In genomic region chr13:74288361-74288911, GRCh38 we compare ENCODE assay signal across 8 cellular contexts.
A peak's percentile ranks its signal among the peaks of the same experiment; 100 is the strongest.
DNase-seq lines count a peak whose midpoint lies in the region; ATAC-seq and TF ChIP-seq lines count a peak whose summit lies in the region.

No MANE protein-coding gene starts in this region.

- intact Hi-C loops in heart left ventricle (cut with DNase I) (loop anchor here (2.0 to 10.0 kb wide), 18 partner anchors 146 to 929 kb away; partner anchors contain the start of gene KLF12 (in 3 of the 10)), psoas muscle (cut with DNase I) (loop anchor here (5.0 to 10.0 kb wide), 5 partner anchors 94 to 524 kb away; no protein-coding TSS in a partner anchor)

- WGBS in heart left ventricle, 4 donors: 33 to 51% (median 37%) methylated on average over 10 of the region's 10 CpGs
- 23 to 30% (median 26%) methylated on average over 10 of the region's 10 CpGs for WGBS in psoas muscle, 3 donors

- H3K27me3 ChIP-seq in DOHH2 (ENCODE audit: control insufficient read depth, low read length) (no peaks in the 10 kb centered on the region), heart left ventricle (no peaks in the 10 kb centered on the region), psoas muscle (ENCODE audit: insufficient read depth in 3 of 3, low read length in 2 of 3) (no peaks in the 10 kb centered on the region)

- ATAC-seq in heart left ventricle (peak; percentile 36 to 59 (median 46)), psoas muscle (peak; percentile 49 to 66 (median 61)), GM21423 (IDR thresholded peaks at IDR 0.05; ENCODE audit: unreplicated experiment) (no peak)
- no peak for ATAC-seq in activated CD4-positive, CD25-positive, alpha-beta regulatory T cell treated with anti-CD3 and anti-CD28 coated beads, Interleukin-2, amount 50 U/mL, for 24 hours

- no peaks in the 10 kb centered on the region for H3K9me2 ChIP-seq in DOHH2 (replicated peaks; ENCODE audit: control insufficient read depth, low read length)

- peak overlapping the region; percentile 75 for H3K4me3 ChIP-seq in DOHH2 (ENCODE audit: low read length)
- peak overlapping the region in 10 of 12 donors; percentile 16 to 46 (median 36) for H3K4me3 ChIP-seq in heart left ventricle
- peak overlapping the region; percentile 40 for H3K4me3 ChIP-seq in psoas muscle

- TF ChIP-seq CTCF in DOHH2 (IDR thresholded peaks at IDR 0.05; ENCODE audit: low read depth, low read length, poor library complexity, severe bottlenecking): no peak
- no peak for TF ChIP-seq CTCF in heart left ventricle (IDR thresholded peaks at IDR 0.05)
- TF ChIP-seq CTCF in psoas muscle (IDR thresholded peaks at IDR 0.05): no peak

- no peak for TF ChIP-seq POLR2A in heart left ventricle (IDR thresholded peaks at IDR 0.05)

- H3K4me1 ChIP-seq in DOHH2 (ENCODE audit: control insufficient read depth, low read length) (peaks cover 58% of the 10 kb centered on the region), heart left ventricle (peaks cover 0 to 41% (median 25%) of the 10 kb centered on the region in 12 donors), psoas muscle (peaks cover 13% of the 10 kb centered on the region)

- peak overlapping the region; percentile 91 for H3K4me2 ChIP-seq in DOHH2 (ENCODE audit: low read length)

- H3K27ac ChIP-seq in DOHH2 (ENCODE audit: low read depth, low read length) (peak overlapping the region; percentile 53), heart left ventricle (peak overlapping the region in 7 of 12 donors; percentile 10 to 63 (median 50)), psoas muscle (peak overlapping the region; percentile 33)

- H4K20me1 ChIP-seq in DOHH2 (ENCODE audit: control insufficient read depth, insufficient read depth, low read depth, low read length): no peaks in the 10 kb centered on the region

- H3K9me3 ChIP-seq in DOHH2 (ENCODE audit: control insufficient read depth, insufficient read depth, low read length) (no peaks in the 10 kb centered on the region), heart left ventricle (no peaks in the 10 kb centered on the region), psoas muscle (no peaks in the 10 kb centered on the region)

- H3K79me2 ChIP-seq in DOHH2 (ENCODE audit: control insufficient read depth, low read length): no peaks in the 10 kb centered on the region

- H3F3A ChIP-seq in DOHH2 (ENCODE audit: control insufficient read depth, insufficient read depth): peaks cover 12% of the 10 kb centered on the region

- peak; percentile 65 to 77 for DNase-seq in NCI-H526 (lab: John Stamatoyannopoulos, UW)
- DNase-seq in activated gamma-delta T cell treated with anti-CD3 and anti-CD28 coated beads, Interleukin-2, amount 50 U/mL, for 16 hours (ENCODE audit: low read depth): peak; percentile 1
- peak; percentile 46 to 68 (median 51) for DNase-seq in heart left ventricle
- peak in 1 of 2 donors; percentile 32 for DNase-seq in psoas muscle
- no peak for DNase-seq in A172 (ENCODE audit: low spot score)

- H3K36me3 ChIP-seq in DOHH2 (ENCODE audit: control insufficient read depth, low read length) (no peaks in the 10 kb centered on the region), heart left ventricle (no peaks in the 10 kb centered on the region), psoas muscle (ENCODE audit: insufficient read depth in 1 of 2, low read depth in 1 of 2) (no peaks in the 10 kb centered on the region)

Comparison
In these comparisons a context has a peak if more than half of its experiments do, and no peak if none do; other contexts are left out.
1. ATAC-seq: peak in heart left ventricle (4 of 4) and psoas muscle (4 of 4); none in activated CD4-positive, CD25-positive, alpha-beta regulatory T cell treated with anti-CD3 and anti-CD28 coated beads, Interleukin-2, amount 50 U/mL, for 24 hours (0 of 2) and GM21423 (single experiment).
2. Peak in every context shown above with its lines, with median percentiles within 50 percentile points of each other: H3K27ac ChIP-seq and H3K4me3 ChIP-seq.